In genomic region chr11:86302092-86302793, GRCh38 we compare ENCODE assay signal across 8 cellular contexts. TPM values are rescaled to one million over a fixed set of nuclear protein-coding genes. Genes with fewer than 3 reads are reported as not detected.
A peak's percentile ranks its signal among the peaks of the same experiment; 100 is the strongest.
DNase-seq lines count a peak whose midpoint lies in the region; ATAC-seq and TF ChIP-seq lines count a peak whose summit lies in the region.

HIKESHI (plus strand) TSS chr11:86302240; CDS start chr11:86302449, 209 bp downstream.

- H3K9me3 ChIP-seq in PC-9 (ENCODE audit: insufficient read depth, low read depth): no peaks in the 10 kb centered on the region

- POLR2A ChIA-PET in PC-9 (lab: Charles Lee; ENCODE audit: unreplicated experiment): interaction anchor here (0.6 kb wide), 2 partner anchors 39 to 645 kb away, joined by 3 read pairs; no protein-coding TSS in a partner anchor

- DNase-seq in DMS153 (lab: John Stamatoyannopoulos, UW): peak; percentile 96
- peak; percentile 95 for DNase-seq in Jurkat, Clone E6-1 (ENCODE audit: low read depth, low spot score)
- DNase-seq in PC-9: peak; percentile 94 to 96
- DNase-seq in activated T-cell treated with anti-CD3 and anti-CD28 coated beads, Interleukin-2, amount 50 U/mL, for 1 hour: peak; percentile 88
- DNase-seq in epithelial cell of proximal tubule (ENCODE audit: low read depth): peak; percentile 81
- DNase-seq in mucosa of gallbladder (ENCODE audit: low spot score): peak; percentile 98
- DNase-seq in stimulated activated CD8-positive, alpha-beta memory T cell treated with anti-CD3 and anti-CD28 coated beads, Interleukin-4, amount 100 ng/mL, for 4 hours (ENCODE audit: low read depth in 2 of 2, low spot score in 1 of 2): peak; percentile 85 to 88

- peak; percentile 99 for ATAC-seq in GM21619 (IDR thresholded peaks at IDR 0.05; ENCODE audit: unreplicated experiment)

- no peaks in the 10 kb centered on the region for H4K20me1 ChIP-seq in PC-9 (ENCODE audit: insufficient read depth)

- H3K27me3 ChIP-seq in PC-9 (ENCODE audit: insufficient read depth, low read depth): no peaks in the 10 kb centered on the region

- no peaks in the 10 kb centered on the region for H3K36me3 ChIP-seq in PC-9 (ENCODE audit: low read depth)

- intact Hi-C loops in PC-9 (cut with micrococcal nuclease; ENCODE audit: unreplicated experiment): loop anchor here (2.0 to 5.0 kb wide), 2 partner anchors 57 to 615 kb away; partner anchors contain the start of gene EED

- H3F3A ChIP-seq in PC-9 (ENCODE audit: insufficient read depth, low read depth): peaks cover 5% of the 10 kb centered on the region; the same call in 1 of the 2 replicates

- peak within 1 kb of the TSS; percentile 85 for H3K4me2 ChIP-seq in PC-9

- peaks cover 30% of the 10 kb centered on the region for H3K79me2 ChIP-seq in PC-9 (ENCODE audit: low read depth)

- H3K4me1 ChIP-seq in PC-9 (replicated peaks; ENCODE audit: insufficient read depth): peaks cover 13% of the 10 kb centered on the region

- H3K9me2 ChIP-seq in PC-9 (ENCODE audit: insufficient read depth): no peaks in the 10 kb centered on the region

- peak within 1 kb of the TSS; percentile 55 for H3K27ac ChIP-seq in PC-9

- H3K4me3 ChIP-seq in Jurkat, Clone E6-1 (ENCODE audit: low read length): peak within 1 kb of the TSS; percentile 66
- H3K4me3 ChIP-seq in PC-9 (peak within 1 kb of the TSS; percentile 78), epithelial cell of proximal tubule (ENCODE audit: low read depth, low read length) (peak within 1 kb of the TSS; percentile 71)

- peak within 1 kb of the TSS; percentile 86 for H2AFZ ChIP-seq in PC-9

- TF ChIP-seq CTCF in PC-9 (conservative IDR thresholded peaks at IDR 0.05) (no peak), epithelial cell of proximal tubule (conservative IDR thresholded peaks at IDR 0.05; ENCODE audit: low read depth, low read length) (no peak)

- CTCF ChIA-PET in PC-9 (lab: Charles Lee): no interaction called here

- BruUV-seq in PC-9 (replicated peaks; lab: Mats Ljungman, UMichigan): no TSS peak

RNA-seq across cellular contexts. Expression of gene HIKESHI, which starts in this region (rescaled TPM):
- 104 TPM for polyA plus RNA-seq in Jurkat, Clone E6-1 (2012; ENCODE audit: insufficient read depth, insufficient read length)
- 34.5 and 42.0 TPM in 2 replicates for total RNA-seq in PC-9 (2021)
- 41.4 and 45.5 TPM in 2 replicates for total RNA-seq in epithelial cell of proximal tubule
- total RNA-seq in mucosa of gallbladder: 25.8 TPM

Comparison
In these comparisons a context has a peak if more than half of its experiments do, and no peak if none do; other contexts are left out.
1. Peak in every context shown above with its lines: DNase-seq, ATAC-seq, H3K4me3 ChIP-seq and H3K27ac ChIP-seq.